23 cellular contexts compared by ENCODE assay signal in the genomic region with DNA sequence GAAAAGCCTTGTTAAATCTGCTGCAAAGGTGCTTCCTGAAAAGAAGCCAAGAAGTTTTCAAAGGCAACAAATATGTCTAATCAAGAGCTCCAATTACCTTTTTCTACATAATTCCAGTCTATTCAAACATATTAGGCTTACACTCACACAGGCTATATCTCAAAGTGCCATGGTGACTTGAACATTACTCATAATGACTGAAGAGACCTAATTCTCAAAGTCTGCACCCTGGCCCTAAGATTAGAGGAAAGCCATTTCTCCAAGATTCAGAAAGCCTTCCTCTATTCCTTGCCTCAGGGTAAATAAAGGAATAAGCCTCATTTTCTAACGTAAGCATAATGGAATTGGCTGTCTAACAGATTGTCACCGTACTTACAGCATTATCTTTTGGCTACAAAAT.
"Had no signal": no experiment of that assay in that cellular context is flagged by ENCODE, and none has a peak within 500 bp of the region (broad histone marks: within the 10 kb centered on the region; RNA-seq: fewer than 3 reads in every experiment).

No MANE protein-coding gene starts in this region.

- H3K27ac ChIP-seq: HL-60, KMS-11, RWPE1 had no signal

- ATAC-seq: K562, Panc1, T-helper 17 cell had no signal

- DNase-seq: Kasumi-1, MV-4-11, NCI-H1048, NCI-H1105, NCI-H1417, NCI-H1436 treated with DMSO at 0.1 percent for 48 hours, NCI-H1694, NCI-H187 treated with DMSO at 0.1 percent for 48 hours, NCI-H2029 treated with DMSO at 0.1 percent for 48 hours, NCI-H2107, NCI-H2227 treated with DMSO at 0.1 percent for 48 hours, NCI-H524, NCI-H82, SHP77, SK-N-SH, T-helper 1 cell, T-helper 17 cell had no signal

- H3K4me3 ChIP-seq: K562 had no signal

- H3K9me2 ChIP-seq: SK-N-SH had no signal

- H3K9ac ChIP-seq: KMS-11, SK-N-SH had no signal

- H3K9me3 ChIP-seq: SK-N-SH had no signal

- H3K4me2 ChIP-seq: KMS-11, SK-N-SH had no signal

- FAIRE-seq: HTR-8/SVneo, K562 had no signal
